Comparison of ENCODE assay signal across 1 cellular context in the genomic region with DNA sequence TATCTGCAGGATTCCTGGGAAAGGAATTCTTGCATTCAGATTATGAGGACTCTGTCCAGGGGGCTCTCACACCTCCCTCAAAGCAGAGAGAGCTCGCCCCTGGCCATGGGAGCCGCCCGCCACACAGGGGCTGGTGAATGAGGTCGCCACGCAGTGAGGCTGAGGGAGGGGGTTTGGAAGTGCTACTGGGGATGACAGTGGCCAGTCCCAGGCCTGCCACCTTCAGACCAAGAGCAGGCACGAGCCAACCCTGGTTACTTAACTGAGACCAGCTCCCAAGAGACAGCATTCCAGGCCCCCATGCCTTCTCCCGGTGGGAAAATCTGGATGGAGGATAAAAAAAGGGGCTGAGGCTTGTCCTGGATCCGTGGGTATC.
TF ChIP-seq lines count a peak whose summit lies in the region.

No MANE protein-coding gene starts in this region.

TF ChIP-seq in IMR-90, 13 proteins besides CTCF, POLR2A, EP300 and RAD21 (continued from another document):
- TF ChIP-seq, protein P1, sequence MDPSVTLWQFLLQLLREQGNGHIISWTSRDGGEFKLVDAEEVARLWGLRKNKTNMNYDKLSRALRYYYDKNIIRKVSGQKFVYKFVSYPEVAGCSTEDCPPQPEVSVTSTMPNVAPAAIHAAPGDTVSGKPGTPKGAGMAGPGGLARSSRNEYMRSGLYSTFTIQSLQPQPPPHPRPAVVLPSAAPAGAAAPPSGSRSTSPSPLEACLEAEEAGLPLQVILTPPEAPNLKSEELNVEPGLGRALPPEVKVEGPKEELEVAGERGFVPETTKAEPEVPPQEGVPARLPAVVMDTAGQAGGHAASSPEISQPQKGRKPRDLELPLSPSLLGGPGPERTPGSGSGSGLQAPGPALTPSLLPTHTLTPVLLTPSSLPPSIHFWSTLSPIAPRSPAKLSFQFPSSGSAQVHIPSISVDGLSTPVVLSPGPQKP (IDR thresholded peaks at IDR 0.05; ENCODE audit: borderline replicate concordance, low read depth, low read length), result no peak
- TF ChIP-seq MAFK (IDR thresholded peaks at IDR 0.05; ENCODE audit: low read depth, low read length), result no peak
